ENCODE assay signal across 29 cellular contexts in the genomic region with DNA sequence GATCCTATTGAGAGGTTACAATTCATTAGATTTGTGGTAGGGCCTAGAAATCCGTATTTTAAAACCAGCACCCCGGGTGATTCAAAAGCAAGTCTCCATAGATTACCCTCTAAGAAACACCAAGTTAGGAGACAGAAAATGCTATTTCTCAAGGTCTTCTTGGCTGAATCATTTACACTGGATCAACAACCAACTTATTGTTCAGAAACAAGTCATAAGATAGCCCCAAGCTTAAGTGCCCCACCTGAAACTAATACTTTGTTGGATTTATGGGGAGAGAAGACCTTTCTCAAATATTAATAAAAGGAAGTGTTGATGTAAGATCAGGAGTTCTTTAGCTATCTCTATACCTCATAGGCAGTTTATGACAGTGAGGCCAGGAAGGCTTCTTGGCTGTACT.
"Had no signal": no experiment of that assay in that cellular context is flagged by ENCODE, and none has a peak within 500 bp of the region (broad histone marks: within the 10 kb centered on the region; RNA-seq: fewer than 3 reads in every experiment).

No MANE protein-coding gene starts in this region.

- H3K27ac Mint-ChIP-seq: activated CD4-positive, alpha-beta T cell treated with anti-CD3 and anti-CD28 coated beads, Interleukin-2, amount 10 ng/mL, durations not matched to agents 24 days and 14 days; activated CD8-positive, alpha-beta memory T cell treated with anti-CD3 and anti-CD28 coated beads, Interleukin-2, amount 10 ng/mL, durations not matched to agents 7 days and 5 days; activated naive CD4-positive, alpha-beta T cell treated with anti-CD3 and anti-CD28 coated beads, Interleukin-2, amount 50 U/mL, for 72 hours; activated naive CD8-positive, alpha-beta T cell treated with anti-CD3 and anti-CD28 coated beads, Interleukin-2, amount 50 U/mL, for 24 hours; activated T-cell treated with anti-CD3 and anti-CD28 coated beads, Interleukin-2, amount 50 U/mL, for 24 hours; activated T-helper 1 cell treated with anti-CD3 and anti-CD28 coated beads, Interleukin-12 subunit alpha, Interleukin-12 subunit beta, Interleukin-2, Interleukin-4 antibody, amounts not matched to agents 30 ng/mL and 10 ng/mL and 1 ng/mL, durations not matched to agents 14 hours and 24 hours and 36 hours; T-helper 17 cell had no signal

- H3K36me3 ChIP-seq: ascending aorta, MG63 had no signal

- H2AFZ ChIP-seq: PC-9 had no signal

- H3K36me3 Mint-ChIP-seq: activated CD8-positive, alpha-beta memory T cell treated with anti-CD3 and anti-CD28 coated beads, Interleukin-2, amount 10 ng/mL, durations not matched to agents 7 days and 5 days; activated naive CD4-positive, alpha-beta T cell treated with anti-CD3 and anti-CD28 coated beads, Interleukin-2, amount 50 U/mL, for 72 hours had no signal

- H3K4me3 Mint-ChIP-seq: activated B cell treated with CpG ODN at 0.5 μM for 24 hours; activated CD4-positive, alpha-beta T cell treated with anti-CD3 and anti-CD28 coated beads, Interleukin-2, amount 10 ng/mL, durations not matched to agents 24 days and 14 days; activated CD8-positive, alpha-beta memory T cell treated with anti-CD3 and anti-CD28 coated beads, Interleukin-2, amount 10 ng/mL, durations not matched to agents 7 days and 5 days; activated naive CD8-positive, alpha-beta T cell treated with anti-CD3 and anti-CD28 coated beads, Interleukin-2, amount 50 U/mL, for 24 hours; activated T-cell treated with anti-CD3 and anti-CD28 coated beads, Interleukin-2, amount 50 U/mL, for 24 hours; activated T-helper 1 cell treated with anti-CD3 and anti-CD28 coated beads, Interleukin-12 subunit alpha, Interleukin-12 subunit beta, Interleukin-2, Interleukin-4 antibody, amounts not matched to agents 30 ng/mL and 10 ng/mL and 1 ng/mL, durations not matched to agents 14 hours and 24 hours and 36 hours; T-helper 17 cell had no signal

- H3K4me3 ChIP-seq: ascending aorta, body of pancreas, MG63, PC-9 had no signal

- FAIRE-seq: bronchial epithelial cell, TTC549 had no signal

- DNase-seq: activated B cell treated with CpG ODN at 0.5 μM for 24 hours; activated CD4-positive, alpha-beta T cell treated with anti-CD3 and anti-CD28 coated beads for 1 hour; activated CD4-positive, alpha-beta T cell treated with anti-CD3 and anti-CD28 coated beads, Interleukin-2, amount 10 ng/mL, durations not matched to agents 24 days and 14 days; activated CD4-positive, alpha-beta T cell treated with anti-CD3 and anti-CD28 coated beads, Interleukin-2, amount 50 U/mL, for 48 hours; activated CD8-positive, alpha-beta memory T cell treated with anti-CD3 and anti-CD28 coated beads, Interleukin-2, amount 10 ng/mL, durations not matched to agents 7 days and 5 days; activated effector memory CD4-positive, alpha-beta T cell treated with Interleukin-2 at 50 U/mL for 16 hours; activated naive CD4-positive, alpha-beta T cell; activated naive CD8-positive, alpha-beta T cell treated with anti-CD3 and anti-CD28 coated beads, Interleukin-2, amount 50 U/mL, for 24 hours; activated T-cell treated with anti-CD3 and anti-CD28 coated beads, Interleukin-2, amount 50 U/mL, for 24 hours; amniotic stem cell; body of pancreas; central memory CD4-positive, alpha-beta T cell; MG63; MV-4-11; NCI-H1105; NCI-H1436; NCI-H1694 treated with DMSO at 0.1 percent for 48 hours; NCI-H2081; NCI-H510A treated with DMSO at 0.1 percent for 48 hours; NCI-H69; PC-9; SHP77 treated with DMSO at 0.1 percent for 48 hours; T-helper 17 cell; T1000 had no signal

- H3K27me3 ChIP-seq: ascending aorta, body of pancreas, MG63 had no signal

- H3K9me3 ChIP-seq: ascending aorta, body of pancreas, MG63 had no signal

- H3K4me1 ChIP-seq: ascending aorta had no signal

- H3K27ac ChIP-seq: ascending aorta, body of pancreas, PC-9 had no signal

- H3K9me3 Mint-ChIP-seq: activated B cell treated with CpG ODN at 0.5 μM for 24 hours; activated CD4-positive, alpha-beta T cell treated with anti-CD3 and anti-CD28 coated beads, Interleukin-2, amount 10 ng/mL, durations not matched to agents 24 days and 14 days; activated naive CD4-positive, alpha-beta T cell treated with anti-CD3 and anti-CD28 coated beads, Interleukin-2, amount 50 U/mL, for 72 hours; activated naive CD8-positive, alpha-beta T cell treated with anti-CD3 and anti-CD28 coated beads, Interleukin-2, amount 50 U/mL, for 24 hours; activated T-cell treated with anti-CD3 and anti-CD28 coated beads, Interleukin-2, amount 50 U/mL, for 24 hours; activated T-helper 1 cell treated with anti-CD3 and anti-CD28 coated beads, Interleukin-12 subunit alpha, Interleukin-12 subunit beta, Interleukin-2, Interleukin-4 antibody, amounts not matched to agents 30 ng/mL and 10 ng/mL and 1 ng/mL, durations not matched to agents 14 hours and 24 hours and 36 hours had no signal

- H3K4me2 ChIP-seq: PC-9 had no signal

- H3K4me1 Mint-ChIP-seq: activated CD4-positive, alpha-beta T cell treated with anti-CD3 and anti-CD28 coated beads, Interleukin-2, amount 10 ng/mL, durations not matched to agents 24 days and 14 days; activated CD8-positive, alpha-beta memory T cell treated with anti-CD3 and anti-CD28 coated beads, Interleukin-2, amount 10 ng/mL, durations not matched to agents 7 days and 5 days; T-helper 17 cell had no signal

- H3K27me3 Mint-ChIP-seq: activated B cell treated with CpG ODN at 0.5 μM for 24 hours; activated CD4-positive, alpha-beta T cell treated with anti-CD3 and anti-CD28 coated beads, Interleukin-2, amount 10 ng/mL, durations not matched to agents 24 days and 14 days; activated CD8-positive, alpha-beta memory T cell treated with anti-CD3 and anti-CD28 coated beads, Interleukin-2, amount 10 ng/mL, durations not matched to agents 7 days and 5 days; activated naive CD8-positive, alpha-beta T cell treated with anti-CD3 and anti-CD28 coated beads, Interleukin-2, amount 50 U/mL, for 24 hours; activated T-cell treated with anti-CD3 and anti-CD28 coated beads, Interleukin-2, amount 50 U/mL, for 24 hours; T-helper 17 cell had no signal
